Comparison of ENCODE assay signal across 13 cellular contexts in the genomic region with DNA sequence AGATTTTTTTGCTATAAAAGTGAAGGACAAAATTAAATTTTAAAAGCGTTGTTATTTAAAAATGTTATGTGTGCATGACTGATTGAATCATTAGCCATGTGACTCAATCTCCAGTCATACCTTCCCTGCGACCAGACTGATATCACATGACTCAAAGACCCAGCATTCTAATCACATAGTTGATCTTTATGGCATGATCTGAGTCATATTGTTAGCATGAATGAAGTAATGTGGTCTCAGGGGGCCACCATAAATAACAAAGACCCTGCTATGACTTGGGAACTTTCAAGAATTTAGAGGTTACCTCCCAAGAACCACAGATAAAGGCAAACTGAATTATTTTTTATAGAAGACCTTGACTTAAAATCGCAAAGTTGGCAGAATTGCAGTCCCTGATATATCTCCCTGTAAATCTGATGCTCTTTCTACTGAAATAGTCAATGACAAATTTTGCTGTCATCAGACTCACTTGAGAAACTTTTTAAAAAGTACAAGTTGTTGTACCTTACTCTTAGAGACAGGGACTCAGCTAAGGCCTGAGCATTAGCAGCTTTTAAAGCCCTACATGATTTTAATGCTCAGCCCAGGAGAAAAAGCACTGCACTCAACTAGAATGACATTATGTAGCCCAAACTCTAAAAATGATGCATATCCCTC.
DNase-seq lines count a peak whose midpoint lies in the region; ATAC-seq, FAIRE-seq and TF ChIP-seq lines count a peak whose summit lies in the region.
"Had no signal": no experiment of that assay in that cellular context is flagged by ENCODE, and none has a peak within 500 bp of the region (broad histone marks: within the 10 kb centered on the region; RNA-seq: fewer than 3 reads in every experiment).

No MANE protein-coding gene starts in this region.

- no peak overlapping the region for H3K9ac ChIP-seq in HepG2 (ENCODE audit: insufficient read depth, low read depth, low read length)

- H3K4me3 ChIP-seq in HepG2 (replicated peaks in 1 of 3; ENCODE audit: insufficient read depth in 1 of 3, low read depth in 2 of 3, low read length in 3 of 3) = no peak overlapping the region
- H3K4me3 ChIP-seq in right lobe of liver = no peak overlapping the region
- H3K4me3 ChIP-seq in fibroblast of the aortic adventitia (ENCODE audit: low read depth, low read length) = no peak overlapping the region
- H3K4me3 ChIP-seq: ascending aorta had no signal

- H3K9me3 ChIP-seq in HepG2 (ENCODE audit: low read length) = peaks cover 52% of the 10 kb centered on the region
- no peaks in the 10 kb centered on the region for H3K9me3 ChIP-seq in right lobe of liver
- H3K9me3 ChIP-seq: ascending aorta had no signal

- in situ Hi-C loops in HepG2 (cut with HindIII; ENCODE audit: extremely low pct_ligation_motif_present, low pct_unique_long_range_greater_than_20kb) = no loop called here
- in situ Hi-C loops in SK-MEL-5 (cut with HindIII; ENCODE audit: low pct_unique_long_range_greater_than_20kb, low sequenced_read_pairs) = no loop called here

- intact Hi-C loops in HepG2 (cut with micrococcal nuclease; ENCODE audit: unreplicated experiment) = no loop called here
- intact Hi-C loops in right lobe of liver (cut with DNase I) = no loop called here
- intact Hi-C loops in posterior cingulate gyrus (cut with DNase I) = no loop called here

- TF ChIP-seq CTCF in HepG2 (CRISPR knock-in tag; IDR thresholded peaks at IDR 0.05) (no peak), right lobe of liver (IDR thresholded peaks at IDR 0.05) (no peak), fibroblast of the aortic adventitia (IDR thresholded peaks at IDR 0.05; ENCODE audit: insufficient read depth, low read length) (no peak)

- no peaks in the 10 kb centered on the region for H3K79me2 ChIP-seq in HepG2 (ENCODE audit: insufficient read depth, low read length)

- H3K4me2 ChIP-seq in HepG2 (ENCODE audit: low read depth, low read length) = no peak overlapping the region

- ATAC-seq in HepG2 = no peak
- no peak for ATAC-seq in right lobe of liver
- ATAC-seq in GM21576 (IDR thresholded peaks at IDR 0.05; ENCODE audit: unreplicated experiment) = no peak
- ATAC-seq: left colon had no signal

- POLR2A ChIA-PET in HepG2 (lab: Yijun Ruan, JAX) = no interaction called here

- H3K4me1 ChIP-seq in HepG2 (ENCODE audit: insufficient read depth, low read length) = no peaks in the 10 kb centered on the region
- H3K4me1 ChIP-seq in right lobe of liver = no peaks in the 10 kb centered on the region
- H3K4me1 ChIP-seq: ascending aorta had no signal

- BruUV-seq in HepG2 (replicated peaks; lab: Mats Ljungman, UMichigan) = no TSS peak

- TF ChIP-seq EP300 in HepG2 (IDR thresholded peaks at IDR 0.05; ENCODE audit: low read depth in 2 of 2, low read length in 2 of 2) (no peak), HepG2 (CRISPR knock-in tag; IDR thresholded peaks at IDR 0.05; ENCODE audit: borderline replicate concordance) (no peak)

- no peak for TF ChIP-seq POLR2A in HepG2 (IDR thresholded peaks at IDR 0.05; ENCODE audit: insufficient read depth in 1 of 2, low read depth in 2 of 2, low read length in 2 of 2)
- TF ChIP-seq POLR2A in right lobe of liver (IDR thresholded peaks at IDR 0.05) = no peak

- DNase-seq in HepG2 (ENCODE audit: low spot score) (no peak), right lobe of liver (no peak), SK-MEL-5 (ENCODE audit: low read depth, low spot score) (peak; percentile 63), fibroblast of the aortic adventitia (ENCODE audit: low read depth) (peak; percentile 95), UCSD-AML1 (lab: John Stamatoyannopoulos, UW; ENCODE audit: unreplicated experiment) (no peak), posterior cingulate gyrus (no peak)
- DNase-seq in stimulated activated CD4-positive, alpha-beta T cell treated with anti-CD3 and anti-CD28 coated beads, Interleukin-1b, Interleukin-23, amount 100 ng/mL, for 48 hours = no peak
- DNase-seq: 8988T; left colon; stimulated activated CD4-positive, alpha-beta T cell treated with anti-CD3 and anti-CD28 coated beads, Interleukin-2, amount 100 ng/mL, for 24 hours; stimulated activated naive CD4-positive, alpha-beta T cell treated with Interleukin-2 at 50 U/mL for 16 hours had no signal

- H3K27ac ChIP-seq in HepG2 (ENCODE audit: extremely low read length, insufficient read depth, low read length) = no peak overlapping the region
- no peak overlapping the region for H3K27ac ChIP-seq in right lobe of liver
- H3K27ac ChIP-seq: ascending aorta had no signal

- no peaks in the 10 kb centered on the region for H3K36me3 ChIP-seq in HepG2 (replicated peaks in 1 of 2; ENCODE audit: control insufficient read depth in 1 of 2, insufficient read depth in 2 of 2, low read length in 2 of 2)
- H3K36me3 ChIP-seq in right lobe of liver = no peaks in the 10 kb centered on the region
- H3K36me3 ChIP-seq: ascending aorta had no signal

- H3K27me3 ChIP-seq in HepG2 (ENCODE audit: control insufficient read depth in 1 of 2, insufficient read depth in 2 of 2, low read length in 2 of 2) (no peaks in the 10 kb centered on the region), right lobe of liver (no peaks in the 10 kb centered on the region)
- H3K27me3 ChIP-seq: ascending aorta had no signal

- no peak for TF ChIP-seq RAD21 in HepG2 (CRISPR knock-in tag; IDR thresholded peaks at IDR 0.05)

- FAIRE-seq in HepG2 (lab: Jason Lieb, UNC) = no peak

- CTCF ChIA-PET in HepG2 (lab: Yijun Ruan, JAX; ENCODE audit: low intra/inter-chr PET ratio, low total read pairs) = no interaction called here

- H4K20me1 ChIP-seq in HepG2 (ENCODE audit: insufficient read depth, low read length) = no peaks in the 10 kb centered on the region

- no peak overlapping the region for H2AFZ ChIP-seq in HepG2 (ENCODE audit: low read length)

- WGBS in HepG2 (ENCODE audit: low lambda C conversion rate) = 3% methylated on average over 3 of the region's 3 CpGs
- 63% methylated on average over 3 of the region's 3 CpGs for WGBS in right lobe of liver (ENCODE audit: insufficient coverage, low coverage, low lambda C conversion rate, missing lambda C conversion rate)

TF ChIP-seq in HepG2, 621 proteins besides CTCF, POLR2A, EP300 and RAD21:
- TF ChIP-seq MAFF (IDR thresholded peaks at IDR 0.05; ENCODE audit: low read depth, low read length) = 0 out of 2 replicates have a peak, but pooled peaks have one; percentile 30
- peak; percentile 6 to 51; a peak in 1 of 4 replicates for TF ChIP-seq MAFK (conservative IDR thresholded peaks at IDR 0.05 in 1 of 2, IDR thresholded peaks at IDR 0.05 in 1 of 2; ENCODE audit: low read length in 2 of 2)
- TF ChIP-seq, protein P1, sequence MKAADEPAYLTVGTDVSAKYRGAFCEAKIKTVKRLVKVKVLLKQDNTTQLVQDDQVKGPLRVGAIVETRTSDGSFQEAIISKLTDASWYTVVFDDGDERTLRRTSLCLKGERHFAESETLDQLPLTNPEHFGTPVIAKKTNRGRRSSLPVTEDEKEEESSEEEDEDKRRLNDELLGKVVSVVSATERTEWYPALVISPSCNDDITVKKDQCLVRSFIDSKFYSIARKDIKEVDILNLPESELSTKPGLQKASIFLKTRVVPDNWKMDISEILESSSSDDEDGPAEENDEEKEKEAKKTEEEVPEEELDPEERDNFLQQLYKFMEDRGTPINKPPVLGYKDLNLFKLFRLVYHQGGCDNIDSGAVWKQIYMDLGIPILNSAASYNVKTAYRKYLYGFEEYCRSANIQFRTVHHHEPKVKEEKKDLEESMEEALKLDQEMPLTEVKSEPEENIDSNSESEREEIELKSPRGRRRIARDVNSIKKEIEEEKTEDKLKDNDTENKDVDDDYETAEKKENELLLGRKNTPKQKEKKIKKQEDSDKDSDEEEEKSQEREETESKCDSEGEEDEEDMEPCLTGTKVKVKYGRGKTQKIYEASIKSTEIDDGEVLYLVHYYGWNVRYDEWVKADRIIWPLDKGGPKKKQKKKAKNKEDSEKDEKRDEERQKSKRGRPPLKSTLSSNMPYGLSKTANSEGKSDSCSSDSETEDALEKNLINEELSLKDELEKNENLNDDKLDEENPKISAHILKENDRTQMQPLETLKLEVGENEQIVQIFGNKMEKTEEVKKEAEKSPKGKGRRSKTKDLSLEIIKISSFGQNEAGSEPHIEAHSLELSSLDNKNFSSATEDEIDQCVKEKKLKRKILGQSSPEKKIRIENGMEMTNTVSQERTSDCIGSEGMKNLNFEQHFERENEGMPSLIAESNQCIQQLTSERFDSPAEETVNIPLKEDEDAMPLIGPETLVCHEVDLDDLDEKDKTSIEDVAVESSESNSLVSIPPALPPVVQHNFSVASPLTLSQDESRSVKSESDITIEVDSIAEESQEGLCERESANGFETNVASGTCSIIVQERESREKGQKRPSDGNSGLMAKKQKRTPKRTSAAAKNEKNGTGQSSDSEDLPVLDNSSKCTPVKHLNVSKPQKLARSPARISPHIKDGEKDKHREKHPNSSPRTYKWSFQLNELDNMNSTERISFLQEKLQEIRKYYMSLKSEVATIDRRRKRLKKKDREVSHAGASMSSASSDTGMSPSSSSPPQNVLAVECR (CRISPR knock-in tag; IDR thresholded peaks at IDR 0.05; ENCODE audit: borderline replicate concordance) = no peak
TF ChIP-seq in HepG2: peak in this region for 2.

Comparison
In these comparisons a context has a peak if more than half of its experiments do, and no peak if none do; other contexts are left out.
1. DNase-seq: peak in SK-MEL-5 (single experiment) and fibroblast of the aortic adventitia (single experiment); none in HepG2 (single experiment), right lobe of liver (0 of 3), UCSD-AML1 (single experiment), posterior cingulate gyrus (0 of 10) and stimulated activated CD4-positive, alpha-beta T cell treated with anti-CD3 and anti-CD28 coated beads, Interleukin-1b, Interleukin-23, amount 100 ng/mL, for 48 hours (single experiment).